Comparison of ENCODE assay signal across 15 cellular contexts in the genomic region with DNA sequence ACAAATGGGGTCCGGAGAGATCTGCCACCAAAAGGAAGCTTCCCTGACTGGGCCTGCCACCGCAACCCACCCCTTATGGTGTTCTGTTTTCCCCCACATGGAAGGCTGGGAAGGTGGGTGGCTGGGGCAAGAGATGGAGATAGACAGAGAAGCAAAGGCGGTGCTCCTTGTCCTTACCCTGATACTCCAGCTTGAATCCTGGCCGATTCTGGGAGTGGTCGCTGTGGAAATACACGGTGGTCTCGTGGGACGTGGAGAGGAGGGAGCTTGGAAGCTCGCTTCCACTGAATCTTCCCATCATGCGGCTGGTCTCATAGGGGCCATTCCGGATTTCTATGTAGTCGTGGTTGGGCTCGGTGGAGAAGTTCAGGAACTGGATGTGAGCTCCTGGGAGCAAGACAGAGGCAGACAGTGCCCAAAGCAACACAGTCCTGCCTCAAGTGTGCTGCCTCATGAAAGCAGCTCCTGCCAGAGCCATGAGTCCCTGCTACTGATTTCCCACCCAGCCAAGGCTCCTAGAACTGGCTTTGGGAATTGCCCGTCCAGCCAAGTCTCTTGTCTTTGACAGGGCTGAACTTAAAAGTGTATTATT.
DNase-seq lines count a peak whose midpoint lies in the region; ATAC-seq and TF ChIP-seq lines count a peak whose summit lies in the region.
"Had no signal": no experiment of that assay in that cellular context is flagged by ENCODE, and none has a peak within 500 bp of the region (broad histone marks: within the 10 kb centered on the region; RNA-seq: fewer than 3 reads in every experiment).

No MANE protein-coding gene starts in this region.

- no peaks in the 10 kb centered on the region for H3K36me3 Mint-ChIP-seq in activated naive CD4-positive, alpha-beta T cell treated with anti-CD3 and anti-CD28 coated beads for 36 hours (ENCODE audit: low read depth)
- H3K36me3 Mint-ChIP-seq: CD4-positive, alpha-beta memory T cell had no signal

- H2BK5ac ChIP-seq in neuronal stem cell (ENCODE audit: low read length) = no peak overlapping the region

- H4K20me1 ChIP-seq in BLaER1 = no peaks in the 10 kb centered on the region

- no peak for TF ChIP-seq CTCF in esophagus muscularis mucosa (IDR thresholded peaks at IDR 0.05)

- intact Hi-C loops in esophagus muscularis mucosa (cut with DNase I) (loop anchor here (10.0 kb wide), 1 partner anchor 516 kb away; no protein-coding TSS in a partner anchor), right cardiac atrium (cut with DNase I) (loop anchor here (5.0 to 10.0 kb wide), 5 partner anchors 136 to 396 kb away; partner anchors contain the start of gene ZSCAN20 (in 2 of the 4))
- intact Hi-C loops in activated naive CD4-positive, alpha-beta T cell treated with anti-CD3 and anti-CD28 coated beads for 36 hours (cut with micrococcal nuclease) = loop anchor here (5.0 kb wide), 1 partner anchor 244 kb away; no protein-coding TSS in a partner anchor

- no peaks in the 10 kb centered on the region for H3K79me1 ChIP-seq in neuronal stem cell (ENCODE audit: low read depth, low read length)

- H3K27me3 Mint-ChIP-seq in activated naive CD4-positive, alpha-beta T cell treated with anti-CD3 and anti-CD28 coated beads for 36 hours (ENCODE audit: low read depth) = peaks cover 9% of the 10 kb centered on the region

- CTCF ChIA-PET in activated naive CD4-positive, alpha-beta T cell treated with anti-CD3 and anti-CD28 coated beads for 36 hours (lab: Charles Lee) = interaction anchor here (1.0 to 2.2 kb wide), 2 partner anchors 33 to 315 kb away, joined by 3 to 5 read pairs; no protein-coding TSS in a partner anchor

- no peak overlapping the region for H3K4me3 ChIP-seq in BLaER1
- no peak overlapping the region for H3K4me3 ChIP-seq in esophagus muscularis mucosa
- H3K4me3 ChIP-seq in right cardiac atrium (ENCODE audit: low read length) = no peak overlapping the region
- no peak overlapping the region for H3K4me3 ChIP-seq in neuronal stem cell (ENCODE audit: low read length in 2 of 2)
- H3K4me3 ChIP-seq: GM12878, GM23248 had no signal

- H3K4me1 ChIP-seq in BLaER1 (peaks cover 28% of the 10 kb centered on the region), esophagus muscularis mucosa (peaks cover 0 to 8% (median 4%) of the 10 kb centered on the region in 4 donors), right cardiac atrium (ENCODE audit: control insufficient read depth, insufficient read depth, low read length) (no peaks in the 10 kb centered on the region), neuronal stem cell (ENCODE audit: control insufficient read depth in 2 of 2, insufficient read depth in 1 of 2, low read depth in 1 of 2, low read length in 2 of 2) (no peaks in the 10 kb centered on the region)

- 82% methylated on average over 12 of the region's 14 CpGs for WGBS in esophagus muscularis mucosa
- WGBS in right cardiac atrium = 54% methylated on average over 14 of the region's 14 CpGs
- no CpG with 5 or more reads among the region's 14 CpGs for WGBS in neuronal stem cell (ENCODE audit: extremely low coverage in 2 of 2, insufficient read length in 2 of 2, insufficient replicate concordance in 1 of 2), 2 donors

- no peak overlapping the region for H3K14ac ChIP-seq in neuronal stem cell (ENCODE audit: low read length)

- no peak overlapping the region for H3K18ac ChIP-seq in neuronal stem cell (ENCODE audit: low read length)

- no peak overlapping the region for H3K23ac ChIP-seq in neuronal stem cell (ENCODE audit: low read depth, low read length, poor library complexity)

- H2BK12ac ChIP-seq in neuronal stem cell (ENCODE audit: low read length) = no peak overlapping the region

- H3K36me3 ChIP-seq in BLaER1 (no peaks in the 10 kb centered on the region), esophagus muscularis mucosa (no peaks in the 10 kb centered on the region), neuronal stem cell (replicated peaks in 1 of 2; ENCODE audit: control insufficient read depth in 2 of 2, insufficient read depth in 2 of 2, low read length in 2 of 2) (no peaks in the 10 kb centered on the region)

- no peak for TF ChIP-seq EP300 in esophagus muscularis mucosa (IDR thresholded peaks at IDR 0.05)

- H2AK5ac ChIP-seq in neuronal stem cell (ENCODE audit: low read depth, low read length) = peak overlapping the region; percentile 22

- no peaks in the 10 kb centered on the region for H3K27me3 ChIP-seq in BLaER1
- peaks cover 0 to 20% (median 2%) of the 10 kb centered on the region in 4 donors for H3K27me3 ChIP-seq in esophagus muscularis mucosa
- no peaks in the 10 kb centered on the region for H3K27me3 ChIP-seq in right cardiac atrium (ENCODE audit: control insufficient read depth, insufficient read depth)
- peaks cover 0 to 35% (median 0%) of the 10 kb centered on the region in 3 experiments for H3K27me3 ChIP-seq in neuronal stem cell (ENCODE audit: control insufficient read depth in 3 of 3, insufficient read depth in 3 of 3, low read depth in 1 of 3, low read length in 3 of 3)

- no peak overlapping the region for H2BK15ac ChIP-seq in neuronal stem cell (ENCODE audit: low read length)

- H2BK120ac ChIP-seq in neuronal stem cell (ENCODE audit: low read depth, low read length) = no peak overlapping the region

- peaks cover 2% of the 10 kb centered on the region for H3K4me1 Mint-ChIP-seq in activated naive CD4-positive, alpha-beta T cell treated with anti-CD3 and anti-CD28 coated beads for 36 hours (ENCODE audit: low read depth)
- H3K4me1 Mint-ChIP-seq: CD4-positive, alpha-beta memory T cell had no signal

- ATAC-seq in right cardiac atrium (peak; percentile 38 to 79), HG03354 (IDR thresholded peaks at IDR 0.05; ENCODE audit: poor library complexity, severe bottlenecking, unreplicated experiment) (no peak), esophagus mucosa (no peak)
- ATAC-seq: GM12878, HepG2 had no signal

- DNase-seq in esophagus muscularis mucosa (ENCODE audit: extremely low spot score) = peak; percentile 79
- peak in 2 of 3 donors; percentile 32 to 83 for DNase-seq in right cardiac atrium
- no peak for DNase-seq in neuronal stem cell (ENCODE audit: low spot score)
- no peak for DNase-seq in activated naive CD4-positive, alpha-beta T cell treated with anti-CD3 and anti-CD28 coated beads for 36 hours
- DNase-seq: ACHN; CD4-positive, alpha-beta memory T cell; DMS79; GM23248; H7 had no signal

- H3K4me2 ChIP-seq in BLaER1 = peak overlapping the region; percentile 75
- H3K4me2 ChIP-seq in neuronal stem cell (ENCODE audit: insufficient read depth, low read length, poor library complexity, severe bottlenecking) = no peak overlapping the region

- no peak overlapping the region for H2AFZ ChIP-seq in neuronal stem cell (ENCODE audit: low read length)
- H2AFZ ChIP-seq: GM23248 had no signal

- no peak overlapping the region for H3K4ac ChIP-seq in neuronal stem cell (ENCODE audit: low read length)

- H3K27ac ChIP-seq in BLaER1 = peak overlapping the region; percentile 8; the same call in 1 of the 2 replicates
- H3K27ac ChIP-seq in esophagus muscularis mucosa (replicated peaks in 1 of 4) = no peak overlapping the region
- no peak overlapping the region for H3K27ac ChIP-seq in right cardiac atrium (ENCODE audit: low read length)
- H3K27ac ChIP-seq in neuronal stem cell (replicated peaks; ENCODE audit: low read length) = no peak overlapping the region
- H3K27ac ChIP-seq: C4-2B, GM23248 had no signal

- no peak for TF ChIP-seq POLR2A in esophagus muscularis mucosa (IDR thresholded peaks at IDR 0.05; ENCODE audit: low read depth)

- H3K9ac ChIP-seq in BLaER1 = peak overlapping the region; percentile 32; the same call in 1 of the 2 replicates
- H3K9ac ChIP-seq in neuronal stem cell (ENCODE audit: low read depth, low read length, poor library complexity) = no peak overlapping the region
- H3K9ac ChIP-seq: GM23248 had no signal

- H3K27ac Mint-ChIP-seq in activated naive CD4-positive, alpha-beta T cell treated with anti-CD3 and anti-CD28 coated beads for 36 hours = no peak overlapping the region
- H3K27ac Mint-ChIP-seq: CD4-positive, alpha-beta memory T cell had no signal

- H3K9me3 Mint-ChIP-seq in activated naive CD4-positive, alpha-beta T cell treated with anti-CD3 and anti-CD28 coated beads for 36 hours = no peaks in the 10 kb centered on the region
- H3K9me3 Mint-ChIP-seq: CD4-positive, alpha-beta memory T cell had no signal

- no peak overlapping the region for H3K4me3 Mint-ChIP-seq in activated naive CD4-positive, alpha-beta T cell treated with anti-CD3 and anti-CD28 coated beads for 36 hours
- H3K4me3 Mint-ChIP-seq: CD4-positive, alpha-beta memory T cell had no signal

- no peak overlapping the region for H4K91ac ChIP-seq in neuronal stem cell (ENCODE audit: low read depth, low read length, poor library complexity)

- H3K9me3 ChIP-seq in BLaER1 (no peaks in the 10 kb centered on the region), esophagus muscularis mucosa (no peaks in the 10 kb centered on the region), right cardiac atrium (ENCODE audit: control insufficient read depth, low read length) (no peaks in the 10 kb centered on the region), neuronal stem cell (replicated peaks in 1 of 2; ENCODE audit: control insufficient read depth in 2 of 2, insufficient read depth in 1 of 2, low read depth in 1 of 2, low read length in 2 of 2) (no peaks in the 10 kb centered on the region)

- no peak overlapping the region for H4K8ac ChIP-seq in neuronal stem cell (ENCODE audit: low read depth, low read length)

Comparison
In these comparisons a context has a peak if more than half of its experiments do, and no peak if none do; other contexts are left out.
1. DNase-seq: peak in esophagus muscularis mucosa (single experiment) and right cardiac atrium (2 of 3); none in neuronal stem cell (single experiment) and activated naive CD4-positive, alpha-beta T cell treated with anti-CD3 and anti-CD28 coated beads for 36 hours (single experiment).
2. ATAC-seq: peak in right cardiac atrium (2 of 2); none in HG03354 (single experiment) and esophagus mucosa (single experiment).